In genomic region chr17:32054985-32055384, GRCh38 we compare ENCODE assay signal across 7 cellular contexts. TPM values are rescaled to one million over a fixed set of nuclear protein-coding genes. Genes with fewer than 3 reads are reported as not detected.
DNase-seq lines count a peak whose midpoint lies in the region; ATAC-seq and TF ChIP-seq lines count a peak whose summit lies in the region.
"Not testable (repeated sequence)": the region's sequence is repeated elsewhere in the genome, so short reads cannot be mapped to it uniquely, and the experiment has no call there.

No MANE protein-coding gene starts in this region.

- H3K9ac ChIP-seq in mesendoderm (ENCODE audit: low read length), result not testable (repeated sequence)

- intact Hi-C loops in CD8-positive, alpha-beta T cell (cut with DNase I, micrococcal nuclease); activated CD8-positive, alpha-beta T cell treated with anti-CD3 and anti-CD28 coated beads for 36 hours (cut with micrococcal nuclease): not testable (repeated sequence)

- H3K27ac ChIP-seq in CD8-positive, alpha-beta T cell (ENCODE audit: low read depth, low read length); mesendoderm (ENCODE audit: low read depth, low read length): not testable (repeated sequence)

- H4K5ac ChIP-seq in mesendoderm (ENCODE audit: low read length), result not testable (repeated sequence)

- H3K4me3 Mint-ChIP-seq in CD8-positive, alpha-beta T cell; activated CD8-positive, alpha-beta T cell treated with anti-CD3 and anti-CD28 coated beads for 36 hours; stimulated activated naive CD8-positive, alpha-beta T cell treated with anti-CD3 and anti-CD28 coated beads, Interleukin-15, amount 100 ng/mL, for 72 hours: not testable (repeated sequence)

- H3K27me3 Mint-ChIP-seq in CD8-positive, alpha-beta T cell (ENCODE audit: low read depth); activated CD8-positive, alpha-beta T cell treated with anti-CD3 and anti-CD28 coated beads for 36 hours; stimulated activated naive CD8-positive, alpha-beta T cell treated with anti-CD3 and anti-CD28 coated beads, Interleukin-15, amount 100 ng/mL, for 72 hours: not testable (repeated sequence)

- TF ChIP-seq CTCF in CD8-positive, alpha-beta T cell (IDR thresholded peaks at IDR 0.05); activated CD8-positive, alpha-beta T cell treated with anti-CD3 and anti-CD28 coated beads for 36 hours (IDR thresholded peaks at IDR 0.05); epithelial cell of esophagus (IDR thresholded peaks at IDR 0.05; ENCODE audit: insufficient read depth, low read depth, low read length, missing control alignments): not testable (repeated sequence)

- POLR2A ChIA-PET in CD8-positive, alpha-beta T cell (lab: Charles Lee); activated CD8-positive, alpha-beta T cell treated with anti-CD3 and anti-CD28 coated beads for 36 hours (lab: Charles Lee): not testable (repeated sequence)

- not testable (repeated sequence) for H3K4me1 Mint-ChIP-seq in CD8-positive, alpha-beta T cell (ENCODE audit: low read depth); activated CD8-positive, alpha-beta T cell treated with anti-CD3 and anti-CD28 coated beads for 36 hours (ENCODE audit: low read depth); stimulated activated naive CD8-positive, alpha-beta T cell treated with anti-CD3 and anti-CD28 coated beads, Interleukin-15, amount 100 ng/mL, for 72 hours

- H3K56ac ChIP-seq in mesendoderm (ENCODE audit: low read length), result not testable (repeated sequence)

- CTCF ChIA-PET in CD8-positive, alpha-beta T cell (lab: Charles Lee); activated CD8-positive, alpha-beta T cell treated with anti-CD3 and anti-CD28 coated beads for 36 hours (lab: Charles Lee): not testable (repeated sequence)

- not testable (repeated sequence) for H3K9me3 ChIP-seq in CD8-positive, alpha-beta T cell (ENCODE audit: low read length)

- not testable (repeated sequence) for DNase-seq in CD8-positive, alpha-beta T cell; activated naive CD4-positive, alpha-beta T cell treated with anti-CD3 and anti-CD28 coated beads, Interleukin-2, amount 50 U/mL, for 72 hours (ENCODE audit: low spot score in 2 of 2); stimulated activated naive CD8-positive, alpha-beta T cell treated with anti-CD3 and anti-CD28 coated beads, Interleukin-15, amount 100 ng/mL, for 72 hours
- DNase-seq in NCI-H226 (peak; percentile 12), epithelial cell of esophagus (ENCODE audit: low read depth) (peak; percentile 19), mesendoderm (peak; percentile 7)
- DNase-seq in activated CD8-positive, alpha-beta T cell treated with anti-CD3 and anti-CD28 coated beads for 36 hours, result peak; percentile 39

- not testable (repeated sequence) for H3K23ac ChIP-seq in mesendoderm (ENCODE audit: low read length)

- not testable (repeated sequence) for H3K27me3 ChIP-seq in CD8-positive, alpha-beta T cell (ENCODE audit: insufficient read depth, low read length); mesendoderm (ENCODE audit: insufficient read depth, low read length, poor library complexity)

- not testable (repeated sequence) for ATAC-seq in CD8-positive, alpha-beta T cell
- peak; percentile 67 for ATAC-seq in activated CD8-positive, alpha-beta T cell treated with anti-CD3 and anti-CD28 coated beads for 36 hours
- ATAC-seq in activated naive CD4-positive, alpha-beta T cell treated with anti-CD3 and anti-CD28 coated beads, Interleukin-2, amount 50 U/mL, for 72 hours, result peak; percentile 32 to 56
- ATAC-seq in stimulated activated naive CD8-positive, alpha-beta T cell treated with anti-CD3 and anti-CD28 coated beads, Interleukin-15, amount 100 ng/mL, for 72 hours, result peak; percentile 46

- not testable (repeated sequence) for H3K18ac ChIP-seq in mesendoderm (ENCODE audit: low read length)

- not testable (repeated sequence) for H3K4me1 ChIP-seq in CD8-positive, alpha-beta T cell (ENCODE audit: insufficient read depth, low read length); mesendoderm (ENCODE audit: control insufficient read depth, low read depth, low read length)

- H2BK5ac ChIP-seq in mesendoderm (ENCODE audit: low read length), result not testable (repeated sequence)

- H2BK15ac ChIP-seq in mesendoderm (replicated peaks; ENCODE audit: low read depth), result not testable (repeated sequence)

- not testable (repeated sequence) for H3K79me1 ChIP-seq in mesendoderm (ENCODE audit: low read length)

- not testable (repeated sequence) for H2AK5ac ChIP-seq in mesendoderm (ENCODE audit: low read length)

- not testable (repeated sequence) for H3K4ac ChIP-seq in mesendoderm (ENCODE audit: low read depth, low read length)

- not testable (repeated sequence) for H3K79me2 ChIP-seq in mesendoderm (ENCODE audit: control insufficient read depth, insufficient read depth, low read length)

- no CpG with 5 or more reads among the region's 4 CpGs for WGBS in mesendoderm (ENCODE audit: extremely low coverage, insufficient coverage, low lambda C conversion rate)

- H4K8ac ChIP-seq in mesendoderm (ENCODE audit: low read depth, low read length), result not testable (repeated sequence)

- H3K9me3 Mint-ChIP-seq in CD8-positive, alpha-beta T cell; activated CD8-positive, alpha-beta T cell treated with anti-CD3 and anti-CD28 coated beads for 36 hours; activated naive CD4-positive, alpha-beta T cell treated with anti-CD3 and anti-CD28 coated beads, Interleukin-2, amount 50 U/mL, for 72 hours; stimulated activated naive CD8-positive, alpha-beta T cell treated with anti-CD3 and anti-CD28 coated beads, Interleukin-15, amount 100 ng/mL, for 72 hours: not testable (repeated sequence)

- H3K4me2 ChIP-seq in mesendoderm (ENCODE audit: low read length), result not testable (repeated sequence)

- not testable (repeated sequence) for H3K36me3 Mint-ChIP-seq in CD8-positive, alpha-beta T cell; activated CD8-positive, alpha-beta T cell treated with anti-CD3 and anti-CD28 coated beads for 36 hours (ENCODE audit: low read depth); activated naive CD4-positive, alpha-beta T cell treated with anti-CD3 and anti-CD28 coated beads, Interleukin-2, amount 50 U/mL, for 72 hours

- not testable (repeated sequence) for H3K4me3 ChIP-seq in CD8-positive, alpha-beta T cell (ENCODE audit: low read depth, low read length); epithelial cell of esophagus (ENCODE audit: low read length); mesendoderm (ENCODE audit: low read length)

- H2BK120ac ChIP-seq in mesendoderm (ENCODE audit: low read depth, low read length), result not testable (repeated sequence)

- H3K27ac Mint-ChIP-seq in CD8-positive, alpha-beta T cell, result peak overlapping the region; percentile 78
- not testable (repeated sequence) for H3K27ac Mint-ChIP-seq in activated CD8-positive, alpha-beta T cell treated with anti-CD3 and anti-CD28 coated beads for 36 hours
- H3K27ac Mint-ChIP-seq in activated naive CD4-positive, alpha-beta T cell treated with anti-CD3 and anti-CD28 coated beads, Interleukin-2, amount 50 U/mL, for 72 hours, result peak overlapping the region in 1 of 2 donors; percentile 22
- peak overlapping the region in 1 of 2 donors; percentile 12 for H3K27ac Mint-ChIP-seq in stimulated activated naive CD8-positive, alpha-beta T cell treated with anti-CD3 and anti-CD28 coated beads, Interleukin-15, amount 100 ng/mL, for 72 hours

- H3K36me3 ChIP-seq in CD8-positive, alpha-beta T cell (ENCODE audit: insufficient read depth, low read length); mesendoderm (ENCODE audit: control insufficient read depth, insufficient read depth, low read length): not testable (repeated sequence)

RNA-seq across cellular contexts. Expression of gene LRRC37B, which starts 47.8 kb away (rescaled TPM):
- total RNA-seq in CD8-positive, alpha-beta T cell, result 10 to 100 TPM; 80.1 to 88.3 TPM
- 10 to 100 TPM; 15.5 to 17.3 TPM for total RNA-seq in activated CD8-positive, alpha-beta T cell treated with anti-CD3 and anti-CD28 coated beads for 36 hours
- 10 to 100 TPM; 18.3 to 27.9 TPM for total RNA-seq in activated naive CD4-positive, alpha-beta T cell treated with anti-CD3 and anti-CD28 coated beads, Interleukin-2, amount 50 U/mL, for 72 hours
- polyA plus RNA-seq in mesendoderm (2013, experiment 1 of 2), result 7.5 TPM
- polyA plus RNA-seq in mesendoderm (2013, experiment 2 of 2), result 7.6 TPM
